Comparison of ENCODE assay signal across 1 cellular context in the genomic region with DNA sequence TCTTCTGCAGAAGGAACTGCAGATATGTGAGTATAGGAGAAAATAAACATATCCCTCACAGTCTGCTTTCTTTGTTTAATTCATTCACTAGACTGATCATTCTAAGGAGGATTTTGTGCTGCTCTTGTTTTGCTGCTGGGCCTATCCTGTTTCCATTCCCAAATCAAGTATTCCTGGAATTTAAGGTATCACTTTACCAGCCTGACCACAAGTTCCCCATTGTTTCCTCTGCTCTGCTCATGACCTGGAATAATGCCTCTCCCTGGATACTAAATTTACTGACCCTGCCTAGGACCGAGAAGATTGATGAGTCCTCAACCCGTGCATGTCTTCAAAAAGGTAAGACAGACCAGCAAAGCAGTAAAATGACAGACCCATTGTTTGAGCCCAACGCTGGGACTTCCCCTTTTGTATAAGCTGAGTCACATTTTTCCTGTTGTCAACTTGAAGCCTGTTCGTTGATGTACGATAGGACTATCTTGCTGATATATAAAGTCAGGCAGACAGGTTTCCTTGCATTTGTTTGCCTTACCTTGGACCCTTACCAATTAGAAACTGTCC.
TF ChIP-seq lines count a peak whose summit lies in the region.

No MANE protein-coding gene starts in this region.

TF ChIP-seq in GM12878, 131 proteins besides CTCF, POLR2A, EP300 and RAD21 (continued from another document and continues in another):
- TF ChIP-seq MXI1 (IDR thresholded peaks at IDR 0.05; ENCODE audit: low read depth, low read length): no peak
- TF ChIP-seq BHLHE40 (IDR thresholded peaks at IDR 0.05; ENCODE audit: borderline replicate concordance in 1 of 2, low read depth in 2 of 2, low read length in 1 of 2): peak; percentile 62 to 74; a peak in 2 of 4 replicates
- no peak for TF ChIP-seq SMAD1 (IDR thresholded peaks at IDR 0.05; ENCODE audit: low read depth, partially characterized antibody)
- TF ChIP-seq KLF5 (IDR thresholded peaks at IDR 0.05; ENCODE audit: partially characterized antibody): no peak
- no peak for TF ChIP-seq ZBTB4 (CRISPR knock-in tag; IDR thresholded peaks at IDR 0.05)
- no peak for TF ChIP-seq FOXK2 (IDR thresholded peaks at IDR 0.05)
- no peak for TF ChIP-seq ZNF274 (IDR thresholded peaks at IDR 0.05; ENCODE audit: insufficient read depth, insufficient read length)
- TF ChIP-seq ASH2L (IDR thresholded peaks at IDR 0.05; ENCODE audit: borderline replicate concordance, low read depth): 0 out of 2 replicates have a peak, but pooled peaks have one; percentile 36
- peak; percentile 33; the same call in 1 of the 2 replicates for TF ChIP-seq CREB1 (IDR thresholded peaks at IDR 0.05; ENCODE audit: low read depth)
- TF ChIP-seq, protein P1, sequence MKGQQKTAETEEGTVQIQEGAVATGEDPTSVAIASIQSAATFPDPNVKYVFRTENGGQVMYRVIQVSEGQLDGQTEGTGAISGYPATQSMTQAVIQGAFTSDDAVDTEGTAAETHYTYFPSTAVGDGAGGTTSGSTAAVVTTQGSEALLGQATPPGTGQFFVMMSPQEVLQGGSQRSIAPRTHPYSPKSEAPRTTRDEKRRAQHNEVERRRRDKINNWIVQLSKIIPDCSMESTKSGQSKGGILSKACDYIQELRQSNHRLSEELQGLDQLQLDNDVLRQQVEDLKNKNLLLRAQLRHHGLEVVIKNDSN (IDR thresholded peaks at IDR 0.05; ENCODE audit: borderline replicate concordance, extremely low read length, insufficient read depth, low read depth, low read length): no peak
- 0 out of 2 replicates have a peak, but pooled peaks have one; percentile 10 for TF ChIP-seq NFIC (IDR thresholded peaks at IDR 0.05; ENCODE audit: low read depth, low read length)
- TF ChIP-seq, protein P2, sequence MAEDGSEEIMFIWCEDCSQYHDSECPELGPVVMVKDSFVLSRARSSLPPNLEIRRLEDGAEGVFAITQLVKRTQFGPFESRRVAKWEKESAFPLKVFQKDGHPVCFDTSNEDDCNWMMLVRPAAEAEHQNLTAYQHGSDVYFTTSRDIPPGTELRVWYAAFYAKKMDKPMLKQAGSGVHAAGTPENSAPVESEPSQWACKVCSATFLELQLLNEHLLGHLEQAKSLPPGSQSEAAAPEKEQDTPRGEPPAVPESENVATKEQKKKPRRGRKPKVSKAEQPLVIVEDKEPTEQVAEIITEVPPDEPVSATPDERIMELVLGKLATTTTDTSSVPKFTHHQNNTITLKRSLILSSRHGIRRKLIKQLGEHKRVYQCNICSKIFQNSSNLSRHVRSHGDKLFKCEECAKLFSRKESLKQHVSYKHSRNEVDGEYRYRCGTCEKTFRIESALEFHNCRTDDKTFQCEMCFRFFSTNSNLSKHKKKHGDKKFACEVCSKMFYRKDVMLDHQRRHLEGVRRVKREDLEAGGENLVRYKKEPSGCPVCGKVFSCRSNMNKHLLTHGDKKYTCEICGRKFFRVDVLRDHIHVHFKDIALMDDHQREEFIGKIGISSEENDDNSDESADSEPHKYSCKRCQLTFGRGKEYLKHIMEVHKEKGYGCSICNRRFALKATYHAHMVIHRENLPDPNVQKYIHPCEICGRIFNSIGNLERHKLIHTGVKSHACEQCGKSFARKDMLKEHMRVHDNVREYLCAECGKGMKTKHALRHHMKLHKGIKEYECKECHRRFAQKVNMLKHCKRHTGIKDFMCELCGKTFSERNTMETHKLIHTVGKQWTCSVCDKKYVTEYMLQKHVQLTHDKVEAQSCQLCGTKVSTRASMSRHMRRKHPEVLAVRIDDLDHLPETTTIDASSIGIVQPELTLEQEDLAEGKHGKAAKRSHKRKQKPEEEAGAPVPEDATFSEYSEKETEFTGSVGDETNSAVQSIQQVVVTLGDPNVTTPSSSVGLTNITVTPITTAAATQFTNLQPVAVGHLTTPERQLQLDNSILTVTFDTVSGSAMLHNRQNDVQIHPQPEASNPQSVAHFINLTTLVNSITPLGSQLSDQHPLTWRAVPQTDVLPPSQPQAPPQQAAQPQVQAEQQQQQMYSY (CRISPR knock-in tag; IDR thresholded peaks at IDR 0.05): no peak
- TF ChIP-seq, protein P3, sequence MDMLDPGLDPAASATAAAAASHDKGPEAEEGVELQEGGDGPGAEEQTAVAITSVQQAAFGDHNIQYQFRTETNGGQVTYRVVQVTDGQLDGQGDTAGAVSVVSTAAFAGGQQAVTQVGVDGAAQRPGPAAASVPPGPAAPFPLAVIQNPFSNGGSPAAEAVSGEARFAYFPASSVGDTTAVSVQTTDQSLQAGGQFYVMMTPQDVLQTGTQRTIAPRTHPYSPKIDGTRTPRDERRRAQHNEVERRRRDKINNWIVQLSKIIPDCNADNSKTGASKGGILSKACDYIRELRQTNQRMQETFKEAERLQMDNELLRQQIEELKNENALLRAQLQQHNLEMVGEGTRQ (IDR thresholded peaks at IDR 0.05; ENCODE audit: borderline replicate concordance, low read depth, low read length): no peak
- TF ChIP-seq RAD51 (IDR thresholded peaks at IDR 0.05): no peak
- TF ChIP-seq CHD1 (IDR thresholded peaks at IDR 0.05; ENCODE audit: low read depth, low read length): no peak
- TF ChIP-seq SMARCA5 (IDR thresholded peaks at IDR 0.05): 0 out of 2 replicates have a peak, but pooled peaks have one; percentile 74
- 0 out of 2 replicates have a peak, but pooled peaks have one; percentile 7 for TF ChIP-seq MEF2A (IDR thresholded peaks at IDR 0.05; ENCODE audit: insufficient read depth, low read depth, low read length)
- 0 out of 2 replicates have a peak, but pooled peaks have one; percentile 9 for TF ChIP-seq ATF2 (IDR thresholded peaks at IDR 0.05; ENCODE audit: low read length)
- TF ChIP-seq IRF3 (IDR thresholded peaks at IDR 0.05): no peak
- TF ChIP-seq ZSCAN29 (IDR thresholded peaks at IDR 0.05): no peak
- peak; percentile 55; the same call in 1 of the 2 replicates for TF ChIP-seq BCL11A (IDR thresholded peaks at IDR 0.05; ENCODE audit: low read depth, low read length)
- peak; percentile 90 for TF ChIP-seq SPI1 (IDR thresholded peaks at IDR 0.05; ENCODE audit: borderline replicate concordance, insufficient read depth, low read depth, low read length)
- TF ChIP-seq TCF7 (IDR thresholded peaks at IDR 0.05; ENCODE audit: borderline replicate concordance): no peak
- TF ChIP-seq, protein P4, sequence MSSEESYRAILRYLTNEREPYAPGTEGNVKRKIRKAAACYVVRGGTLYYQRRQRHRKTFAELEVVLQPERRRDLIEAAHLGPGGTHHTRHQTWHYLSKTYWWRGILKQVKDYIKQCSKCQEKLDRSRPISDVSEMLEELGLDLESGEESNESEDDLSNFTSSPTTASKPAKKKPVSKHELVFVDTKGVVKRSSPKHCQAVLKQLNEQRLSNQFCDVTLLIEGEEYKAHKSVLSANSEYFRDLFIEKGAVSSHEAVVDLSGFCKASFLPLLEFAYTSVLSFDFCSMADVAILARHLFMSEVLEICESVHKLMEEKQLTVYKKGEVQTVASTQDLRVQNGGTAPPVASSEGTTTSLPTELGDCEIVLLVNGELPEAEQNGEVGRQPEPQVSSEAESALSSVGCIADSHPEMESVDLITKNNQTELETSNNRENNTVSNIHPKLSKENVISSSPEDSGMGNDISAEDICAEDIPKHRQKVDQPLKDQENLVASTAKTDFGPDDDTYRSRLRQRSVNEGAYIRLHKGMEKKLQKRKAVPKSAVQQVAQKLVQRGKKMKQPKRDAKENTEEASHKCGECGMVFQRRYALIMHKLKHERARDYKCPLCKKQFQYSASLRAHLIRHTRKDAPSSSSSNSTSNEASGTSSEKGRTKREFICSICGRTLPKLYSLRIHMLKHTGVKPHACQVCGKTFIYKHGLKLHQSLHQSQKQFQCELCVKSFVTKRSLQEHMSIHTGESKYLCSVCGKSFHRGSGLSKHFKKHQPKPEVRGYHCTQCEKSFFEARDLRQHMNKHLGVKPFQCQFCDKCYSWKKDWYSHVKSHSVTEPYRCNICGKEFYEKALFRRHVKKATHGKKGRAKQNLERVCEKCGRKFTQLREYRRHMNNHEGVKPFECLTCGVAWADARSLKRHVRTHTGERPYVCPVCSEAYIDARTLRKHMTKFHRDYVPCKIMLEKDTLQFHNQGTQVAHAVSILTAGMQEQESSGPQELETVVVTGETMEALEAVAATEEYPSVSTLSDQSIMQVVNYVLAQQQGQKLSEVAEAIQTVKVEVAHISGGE (CRISPR knock-in tag; IDR thresholded peaks at IDR 0.05): no peak
- TF ChIP-seq, protein P5, sequence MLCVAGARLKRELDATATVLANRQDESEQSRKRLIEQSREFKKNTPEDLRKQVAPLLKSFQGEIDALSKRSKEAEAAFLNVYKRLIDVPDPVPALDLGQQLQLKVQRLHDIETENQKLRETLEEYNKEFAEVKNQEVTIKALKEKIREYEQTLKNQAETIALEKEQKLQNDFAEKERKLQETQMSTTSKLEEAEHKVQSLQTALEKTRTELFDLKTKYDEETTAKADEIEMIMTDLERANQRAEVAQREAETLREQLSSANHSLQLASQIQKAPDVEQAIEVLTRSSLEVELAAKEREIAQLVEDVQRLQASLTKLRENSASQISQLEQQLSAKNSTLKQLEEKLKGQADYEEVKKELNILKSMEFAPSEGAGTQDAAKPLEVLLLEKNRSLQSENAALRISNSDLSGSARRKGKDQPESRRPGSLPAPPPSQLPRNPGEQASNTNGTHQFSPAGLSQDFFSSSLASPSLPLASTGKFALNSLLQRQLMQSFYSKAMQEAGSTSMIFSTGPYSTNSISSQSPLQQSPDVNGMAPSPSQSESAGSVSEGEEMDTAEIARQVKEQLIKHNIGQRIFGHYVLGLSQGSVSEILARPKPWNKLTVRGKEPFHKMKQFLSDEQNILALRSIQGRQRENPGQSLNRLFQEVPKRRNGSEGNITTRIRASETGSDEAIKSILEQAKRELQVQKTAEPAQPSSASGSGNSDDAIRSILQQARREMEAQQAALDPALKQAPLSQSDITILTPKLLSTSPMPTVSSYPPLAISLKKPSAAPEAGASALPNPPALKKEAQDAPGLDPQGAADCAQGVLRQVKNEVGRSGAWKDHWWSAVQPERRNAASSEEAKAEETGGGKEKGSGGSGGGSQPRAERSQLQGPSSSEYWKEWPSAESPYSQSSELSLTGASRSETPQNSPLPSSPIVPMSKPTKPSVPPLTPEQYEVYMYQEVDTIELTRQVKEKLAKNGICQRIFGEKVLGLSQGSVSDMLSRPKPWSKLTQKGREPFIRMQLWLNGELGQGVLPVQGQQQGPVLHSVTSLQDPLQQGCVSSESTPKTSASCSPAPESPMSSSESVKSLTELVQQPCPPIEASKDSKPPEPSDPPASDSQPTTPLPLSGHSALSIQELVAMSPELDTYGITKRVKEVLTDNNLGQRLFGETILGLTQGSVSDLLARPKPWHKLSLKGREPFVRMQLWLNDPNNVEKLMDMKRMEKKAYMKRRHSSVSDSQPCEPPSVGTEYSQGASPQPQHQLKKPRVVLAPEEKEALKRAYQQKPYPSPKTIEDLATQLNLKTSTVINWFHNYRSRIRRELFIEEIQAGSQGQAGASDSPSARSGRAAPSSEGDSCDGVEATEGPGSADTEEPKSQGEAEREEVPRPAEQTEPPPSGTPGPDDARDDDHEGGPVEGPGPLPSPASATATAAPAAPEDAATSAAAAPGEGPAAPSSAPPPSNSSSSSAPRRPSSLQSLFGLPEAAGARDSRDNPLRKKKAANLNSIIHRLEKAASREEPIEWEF (IDR thresholded peaks at IDR 0.05; ENCODE audit: insufficient replicate concordance, low read depth, low read length): no peak
- TF ChIP-seq PAX5 (IDR thresholded peaks at IDR 0.05; ENCODE audit: borderline replicate concordance, low read depth, low read length): peak; percentile 33; the same call in 1 of the 2 replicates
- TF ChIP-seq YBX1 (IDR thresholded peaks at IDR 0.05): no peak
- TF ChIP-seq SMC3 (IDR thresholded peaks at IDR 0.05; ENCODE audit: borderline replicate concordance, low read length): no peak
- peak; percentile 23; the same call in 1 of the 2 replicates for TF ChIP-seq IRF4 (IDR thresholded peaks at IDR 0.05; ENCODE audit: low read depth, low read length)
- peak; percentile 40 for TF ChIP-seq JUNB (IDR thresholded peaks at IDR 0.05)
- TF ChIP-seq FOXM1 (IDR thresholded peaks at IDR 0.05; ENCODE audit: low read depth, low read length): no peak; the same call in none of the 2 replicates
- no peak for TF ChIP-seq TAF1 (IDR thresholded peaks at IDR 0.05; ENCODE audit: borderline replicate concordance, low read depth, low read length)
- no peak for TF ChIP-seq RFX5 (IDR thresholded peaks at IDR 0.05; ENCODE audit: low read depth, low read length)
- TF ChIP-seq, protein P6, sequence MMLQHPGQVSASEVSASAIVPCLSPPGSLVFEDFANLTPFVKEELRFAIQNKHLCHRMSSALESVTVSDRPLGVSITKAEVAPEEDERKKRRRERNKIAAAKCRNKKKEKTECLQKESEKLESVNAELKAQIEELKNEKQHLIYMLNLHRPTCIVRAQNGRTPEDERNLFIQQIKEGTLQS (IDR thresholded peaks at IDR 0.05; ENCODE audit: borderline replicate concordance, extremely low read depth, low read depth, low read length): no peak
- TF ChIP-seq ZNF217 (IDR thresholded peaks at IDR 0.05): no peak
